17 cellular contexts compared by ENCODE assay signal in genomic region chr22:28147401-28147800, GRCh38.
DNase-seq lines count a peak whose midpoint lies in the region; ATAC-seq, FAIRE-seq and TF ChIP-seq lines count a peak whose summit lies in the region.
"Had no signal": no experiment of that assay in that cellular context is flagged by ENCODE, and none has a peak within 500 bp of the region (broad histone marks: within the 10 kb centered on the region; RNA-seq: fewer than 3 reads in every experiment).

No MANE protein-coding gene starts in this region.

- no peaks in the 10 kb centered on the region for H3K27me3 Mint-ChIP-seq in nephron progenitor cell (ENCODE audit: low read depth, poor library complexity)

- H3F3A ChIP-seq in MM.1S (ENCODE audit: insufficient read depth, low read length), result no peaks in the 10 kb centered on the region

- H3K79me2 ChIP-seq in MM.1S (ENCODE audit: low read length), result no peaks in the 10 kb centered on the region

- peak overlapping the region; percentile 16 for H3K27ac Mint-ChIP-seq in nephron progenitor cell
- H3K27ac Mint-ChIP-seq: CD4-positive, CD25-positive, alpha-beta regulatory T cell had no signal

- WGBS in pancreas, 2 donors, result 84 to 90% methylated on average over 2 of the region's 2 CpGs

- no peak for FAIRE-seq in pancreas (lab: Jason Lieb, UNC)
- FAIRE-seq: H1, HepG2, HTR-8/SVneo had no signal

- H3K4me3 Mint-ChIP-seq in nephron progenitor cell, result no peak overlapping the region
- H3K4me3 Mint-ChIP-seq: CD4-positive, CD25-positive, alpha-beta regulatory T cell had no signal

- peak overlapping the region; percentile 44 for H3K4me2 ChIP-seq in MM.1S (ENCODE audit: low read depth, low read length)
- H3K4me2 ChIP-seq: BLaER1 treated with 17β-estradiol and CSF1 and Interleukin-3, amounts not matched to agents 10 nM and 100 nM had no signal

- H3K27ac ChIP-seq in MM.1S (ENCODE audit: low read length) (no peak overlapping the region), caudate nucleus (ENCODE audit: low read depth, low read length) (peak overlapping the region; percentile 64), subcutaneous abdominal adipose tissue (ENCODE audit: low read depth, low read length) (peak overlapping the region; percentile 24), pancreas (no peak overlapping the region)
- H3K27ac ChIP-seq: BLaER1 treated with 17β-estradiol and CSF1 and Interleukin-3, amounts not matched to agents 10 nM and 100 nM had no signal

- DNase-seq in MM.1S (no peak), caudate nucleus (lab: John Stamatoyannopoulos, UW) (peak in 12 of 61 donors; percentile 3 to 77 (median 16)), nephron progenitor cell (no peak), RKO (ENCODE audit: low spot score) (no peak), pancreas (no peak)
- DNase-seq in activated CD4-positive, alpha-beta T cell treated with anti-CD3 and anti-CD28 coated beads for 1 hour, result no peak
- DNase-seq: ACHN; CD4-positive, CD25-positive, alpha-beta regulatory T cell; DMS53; GF-D8 had no signal

- H3K4me1 ChIP-seq in MM.1S (ENCODE audit: low read length), result peaks cover 10% of the 10 kb centered on the region; the same call in 1 of the 2 replicates
- H3K4me1 ChIP-seq in subcutaneous abdominal adipose tissue (ENCODE audit: control insufficient read depth in 5 of 5, insufficient read depth in 5 of 5, low read length in 5 of 5), result peaks cover 0 to 55% (median 37%) of the 10 kb centered on the region in 5 donors
- H3K4me1 ChIP-seq in pancreas, result peaks cover 0 to 8% (median 0%) of the 10 kb centered on the region in 3 donors
- H3K4me1 ChIP-seq: BLaER1 treated with 17β-estradiol and CSF1 and Interleukin-3, amounts not matched to agents 10 nM and 100 nM had no signal

- H3K36me3 Mint-ChIP-seq in nephron progenitor cell (ENCODE audit: low read depth), result no peaks in the 10 kb centered on the region
- H3K36me3 Mint-ChIP-seq: CD4-positive, CD25-positive, alpha-beta regulatory T cell had no signal

- peaks cover 62% of the 10 kb centered on the region for H3K4me1 Mint-ChIP-seq in nephron progenitor cell
- H3K4me1 Mint-ChIP-seq: CD4-positive, CD25-positive, alpha-beta regulatory T cell had no signal

- H3K9me2 ChIP-seq in MM.1S (replicated peaks; ENCODE audit: insufficient read depth, low read length), result no peaks in the 10 kb centered on the region

- H3K27me3 ChIP-seq in MM.1S (replicated peaks; ENCODE audit: insufficient read depth, low read length), result no peaks in the 10 kb centered on the region
- H3K27me3 ChIP-seq in subcutaneous abdominal adipose tissue (ENCODE audit: control insufficient read depth in 5 of 5, insufficient read depth in 4 of 5, low read length in 5 of 5), result no peaks in the 10 kb centered on the region
- H3K27me3 ChIP-seq in pancreas, result no peaks in the 10 kb centered on the region
- H3K27me3 ChIP-seq: BLaER1 treated with 17β-estradiol and CSF1 and Interleukin-3, amounts not matched to agents 10 nM and 100 nM had no signal

- H3K36me3 ChIP-seq in MM.1S (replicated peaks; ENCODE audit: insufficient read depth, low read length) (no peaks in the 10 kb centered on the region), subcutaneous abdominal adipose tissue (ENCODE audit: control insufficient read depth in 5 of 5, insufficient read depth in 5 of 5, low read length in 5 of 5) (no peaks in the 10 kb centered on the region), pancreas (no peaks in the 10 kb centered on the region)
- H3K36me3 ChIP-seq: BLaER1 treated with 17β-estradiol and CSF1 and Interleukin-3, amounts not matched to agents 10 nM and 100 nM; HAP-1 had no signal

- ATAC-seq in pancreas (no peak), GM21447 (IDR thresholded peaks at IDR 0.05; ENCODE audit: unreplicated experiment) (no peak)
- ATAC-seq: HepG2 had no signal

- H3K9me3 ChIP-seq in MM.1S (replicated peaks; ENCODE audit: insufficient read depth, low read length) (no peaks in the 10 kb centered on the region), subcutaneous abdominal adipose tissue (ENCODE audit: control insufficient read depth in 5 of 5, low read length in 5 of 5) (no peaks in the 10 kb centered on the region), pancreas (no peaks in the 10 kb centered on the region)
- H3K9me3 ChIP-seq: BLaER1 treated with 17β-estradiol and CSF1 and Interleukin-3, amounts not matched to agents 10 nM and 100 nM; HAP-1 had no signal

- H2AFZ ChIP-seq in MM.1S (ENCODE audit: low read length), result no peak overlapping the region

- no peaks in the 10 kb centered on the region for H4K20me1 ChIP-seq in MM.1S (ENCODE audit: insufficient read depth, low read length)
- H4K20me1 ChIP-seq: BLaER1 treated with 17β-estradiol and CSF1 and Interleukin-3, amounts not matched to agents 10 nM and 100 nM had no signal

- H3K9ac ChIP-seq in MM.1S (ENCODE audit: low read length) (no peak overlapping the region), subcutaneous abdominal adipose tissue (ENCODE audit: low read length in 5 of 5) (no peak overlapping the region)
- H3K9ac ChIP-seq: BLaER1 treated with 17β-estradiol and CSF1 and Interleukin-3, amounts not matched to agents 10 nM and 100 nM had no signal

- TF ChIP-seq CTCF in MM.1S (IDR thresholded peaks at IDR 0.05; ENCODE audit: low read length) (no peak), nephron progenitor cell (IDR thresholded peaks at IDR 0.05) (no peak), pancreas (IDR thresholded peaks at IDR 0.05) (no peak)

- H3K9me3 Mint-ChIP-seq in nephron progenitor cell, result no peaks in the 10 kb centered on the region
- H3K9me3 Mint-ChIP-seq: CD4-positive, CD25-positive, alpha-beta regulatory T cell had no signal

- no peak overlapping the region for H3K4me3 ChIP-seq in MM.1S (ENCODE audit: low read length)
- no peak overlapping the region for H3K4me3 ChIP-seq in subcutaneous abdominal adipose tissue (ENCODE audit: low read depth in 1 of 5, low read length in 5 of 5)
- no peak overlapping the region for H3K4me3 ChIP-seq in pancreas
- H3K4me3 ChIP-seq: BLaER1 treated with 17β-estradiol and CSF1 and Interleukin-3, amounts not matched to agents 10 nM and 100 nM; HAP-1 had no signal

- intact Hi-C loops in pancreas (cut with DNase I), result no loop called here

Comparison
In these comparisons a context has a peak if more than half of its experiments do, and no peak if none do; other contexts are left out.
1. H3K27ac ChIP-seq: peak in caudate nucleus (single experiment) and subcutaneous abdominal adipose tissue (single experiment); none in MM.1S (single experiment) and pancreas (0 of 4).